In genomic region chr11:45085657-45086501, GRCh38 we compare ENCODE assay signal across 1 cellular context.
TF ChIP-seq lines count a peak whose summit lies in the region.

No MANE protein-coding gene starts in this region.

TF ChIP-seq in H1, 55 proteins besides CTCF, POLR2A, EP300 and RAD21 (continued from another document):
- peak; percentile 61; the same call in 1 of the 2 replicates for TF ChIP-seq KDM1A (IDR thresholded peaks at IDR 0.05; ENCODE audit: borderline replicate concordance, low read length)
